In the genomic region with DNA sequence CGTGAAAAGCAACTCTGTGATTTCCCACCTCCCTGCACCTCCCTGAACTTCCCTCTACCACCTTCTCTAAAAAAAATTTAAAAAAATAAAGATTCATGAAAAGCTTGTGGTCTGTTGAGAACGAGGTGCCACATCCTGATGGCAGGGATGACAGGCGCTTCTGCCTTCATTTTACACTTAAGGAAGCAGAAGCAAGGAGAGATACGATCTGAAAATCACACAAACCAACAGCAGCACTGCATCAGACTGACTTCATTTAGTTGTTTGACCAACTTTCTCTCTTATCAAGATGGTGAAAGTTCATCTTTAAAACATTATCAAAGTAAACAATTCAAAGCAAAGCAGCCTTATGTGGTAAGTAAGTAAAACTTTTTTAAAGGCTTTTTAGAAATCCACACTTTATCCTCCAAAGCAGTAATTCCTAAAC, we compare ENCODE assay signal across 11 cellular contexts. TPM values are rescaled to one million over a fixed set of nuclear protein-coding genes. Genes with fewer than 3 reads are reported as not detected.
DNase-seq lines count a peak whose midpoint lies in the region; ATAC-seq and TF ChIP-seq lines count a peak whose summit lies in the region.
"Had no signal": no experiment of that assay in that cellular context is flagged by ENCODE, and none has a peak within 500 bp of the region (broad histone marks: within the 10 kb centered on the region; RNA-seq: fewer than 3 reads in every experiment).

No MANE protein-coding gene starts in this region.

- CTCF ChIA-PET in IMR-90 (lab: Yijun Ruan, JAX) (no interaction called here), PC-3 (lab: Charles Lee) (no interaction called here)
- CTCF ChIA-PET in activated CD8-positive, alpha-beta T cell treated with anti-CD3 and anti-CD28 coated beads, Interleukin-2, amount 10 ng/mL, durations not matched to agents 7 days and 5 days (lab: Charles Lee): interaction anchor here (0.5 to 1.2 kb wide), 3 partner anchors 12 to 236 kb away, joined by 3 to 4 read pairs (median 3); no protein-coding TSS in a partner anchor

- H3K79me2 ChIP-seq in DND-41 (ENCODE audit: insufficient read depth, low read length) (peaks cover 11% of the 10 kb centered on the region; the same call in 1 of the 2 replicates), PC-3 (ENCODE audit: low read length) (peaks cover 82% of the 10 kb centered on the region)

- no peak overlapping the region for H2BK120ac ChIP-seq in IMR-90 (ENCODE audit: low read depth, low read length)

- peak overlapping the region in 1 of 2 experiments; percentile 10; a peak in 1 of 4 replicates for H4K8ac ChIP-seq in IMR-90 (ENCODE audit: low read depth in 2 of 2, low read length in 2 of 2)

- in situ Hi-C loops in IMR-90 (cut with MboI; ENCODE audit: low sequenced_read_pairs): no loop called here

- peaks cover 13% of the 10 kb centered on the region for H3K9me1 ChIP-seq in IMR-90 (ENCODE audit: insufficient read depth, low read length)

- WGBS in IMR-90 (ENCODE audit: extremely low coverage in 2 of 2, insufficient read length in 1 of 2), 2 experiments: no CpG with 5 or more reads among the region's 4 CpGs
- WGBS in sigmoid colon, 2 donors: 8 to 18% methylated on average over 4 of the region's 4 CpGs

- no peak overlapping the region for H2BK20ac ChIP-seq in IMR-90 (ENCODE audit: low read depth, low read length)

- H3K27me3 ChIP-seq in DND-41 (ENCODE audit: insufficient read depth, low read length, poor library complexity) (no peaks in the 10 kb centered on the region), IMR-90 (ENCODE audit: control insufficient read depth, insufficient read depth, low read length) (no peaks in the 10 kb centered on the region), sigmoid colon (no peaks in the 10 kb centered on the region), PC-3 (ENCODE audit: low read length) (no peaks in the 10 kb centered on the region)
- H3K27me3 ChIP-seq: stomach had no signal

- H3K9me3 Mint-ChIP-seq in activated CD8-positive, alpha-beta T cell treated with anti-CD3 and anti-CD28 coated beads, Interleukin-2, amount 10 ng/mL, durations not matched to agents 7 days and 5 days (ENCODE audit: insufficient read depth): no peaks in the 10 kb centered on the region
- H3K9me3 Mint-ChIP-seq in naive B cell: peaks cover 0 to 17% (median 0%) of the 10 kb centered on the region in 7 donors

- H2AFZ ChIP-seq in DND-41 (ENCODE audit: low read depth, low read length) (no peak overlapping the region), IMR-90 (replicated peaks; ENCODE audit: low read length, poor library complexity) (no peak overlapping the region), PC-3 (ENCODE audit: low read length) (no peak overlapping the region)

- H3K9ac ChIP-seq in DND-41 (ENCODE audit: low read depth, low read length): no peak overlapping the region
- H3K9ac ChIP-seq in IMR-90 (ENCODE audit: low read depth, low read length): peak overlapping the region; percentile 5
- no peak overlapping the region for H3K9ac ChIP-seq in PC-3 (ENCODE audit: low read length)

- no peak overlapping the region for H4K5ac ChIP-seq in IMR-90 (ENCODE audit: low read depth, low read length)

- no peak overlapping the region for H4K91ac ChIP-seq in IMR-90 (ENCODE audit: insufficient read depth, low read depth, low read length)

- H3K27ac Mint-ChIP-seq in activated CD8-positive, alpha-beta T cell treated with anti-CD3 and anti-CD28 coated beads, Interleukin-2, amount 10 ng/mL, durations not matched to agents 7 days and 5 days: peak overlapping the region; percentile 58
- peak overlapping the region in 4 of 6 donors; percentile 31 to 72 (median 48) for H3K27ac Mint-ChIP-seq in naive B cell

- no peak overlapping the region for H3K56ac ChIP-seq in IMR-90 (ENCODE audit: extremely low read depth, insufficient read depth, low read length)

- no peaks in the 10 kb centered on the region for H3K9me2 ChIP-seq in PC-3 (replicated peaks; ENCODE audit: low read length)

- H3K4me1 ChIP-seq in DND-41 (ENCODE audit: insufficient read depth, low read length) (peaks cover 25% of the 10 kb centered on the region), IMR-90 (ENCODE audit: control insufficient read depth, insufficient read depth, low read length) (peaks cover 16% of the 10 kb centered on the region), sigmoid colon (peaks cover 0 to 22% (median 13%) of the 10 kb centered on the region in 4 donors), PC-3 (ENCODE audit: insufficient read depth, low read length) (peaks cover 8% of the 10 kb centered on the region; the same call in 1 of the 2 replicates)

- peak overlapping the region; percentile 29; the same call in 1 of the 2 replicates for H3K4ac ChIP-seq in IMR-90 (ENCODE audit: low read depth, low read length)

- no peak for TF ChIP-seq CTCF in DND-41 (IDR thresholded peaks at IDR 0.05; ENCODE audit: borderline replicate concordance, extremely low read depth, low read length, poor library complexity, severe bottlenecking)
- TF ChIP-seq CTCF in IMR-90 (conservative IDR thresholded peaks at IDR 0.05; ENCODE audit: low read depth, low read length): no peak
- no peak for TF ChIP-seq CTCF in sigmoid colon (IDR thresholded peaks at IDR 0.05)
- TF ChIP-seq CTCF in PC-3 (conservative IDR thresholded peaks at IDR 0.05; ENCODE audit: low read depth, low read length): no peak

- peak overlapping the region; percentile 55; the same call in 1 of the 2 replicates for H2AK5ac ChIP-seq in IMR-90 (ENCODE audit: low read depth, low read length)

- intact Hi-C loops in IMR-90 (cut with micrococcal nuclease): no loop called here
- intact Hi-C loops in sigmoid colon (cut with DNase I): no loop called here
- intact Hi-C loops in PC-3 (cut with micrococcal nuclease): no loop called here

- peaks cover 15% of the 10 kb centered on the region for H3K36me3 Mint-ChIP-seq in activated CD8-positive, alpha-beta T cell treated with anti-CD3 and anti-CD28 coated beads, Interleukin-2, amount 10 ng/mL, durations not matched to agents 7 days and 5 days (ENCODE audit: low read depth)
- H3K36me3 Mint-ChIP-seq in naive B cell: peaks cover 6 to 11% of the 10 kb centered on the region in 2 donors

- H2BK5ac ChIP-seq in IMR-90 (ENCODE audit: low read depth, low read length, poor library complexity, severe bottlenecking): peak overlapping the region; percentile 35

- H4K20me1 ChIP-seq in DND-41 (ENCODE audit: insufficient read depth, low read length) (peaks cover 16% of the 10 kb centered on the region; the same call in 1 of the 2 replicates), IMR-90 (ENCODE audit: insufficient read depth, low read length) (peaks cover 47% of the 10 kb centered on the region), PC-3 (ENCODE audit: low read length) (no peaks in the 10 kb centered on the region)

- BruUV-seq in IMR-90 (replicated peaks; lab: Mats Ljungman, UMichigan) (no TSS peak), PC-3 (replicated peaks; lab: Mats Ljungman, UMichigan) (no TSS peak)

- ATAC-seq in DND-41 (ENCODE audit: insufficient read depth, low read depth): peak; percentile 98
- peak; percentile 48 for ATAC-seq in IMR-90 (ENCODE audit: low read depth)
- ATAC-seq in activated CD8-positive, alpha-beta T cell treated with anti-CD3 and anti-CD28 coated beads, Interleukin-2, amount 10 ng/mL, durations not matched to agents 7 days and 5 days: peak; percentile 90
- ATAC-seq in naive B cell (ENCODE audit: low read depth in 2 of 2): peak in 1 of 2 donors; percentile 23
- no peak for ATAC-seq in HG02678 (IDR thresholded peaks at IDR 0.05; ENCODE audit: unreplicated experiment)
- ATAC-seq in PC-3: no peak

- H3F3A ChIP-seq in PC-3 (ENCODE audit: low read length, unreplicated experiment): no peaks in the 10 kb centered on the region

- peak overlapping the region; percentile 66 for H3K4me2 ChIP-seq in DND-41 (ENCODE audit: insufficient read depth, low read length)
- H3K4me2 ChIP-seq in IMR-90 (ENCODE audit: low read depth, low read length): peak overlapping the region; percentile 67
- H3K4me2 ChIP-seq in PC-3 (ENCODE audit: low read length): no peak overlapping the region

- H3K14ac ChIP-seq in IMR-90 (replicated peaks; ENCODE audit: low read depth, low read length): no peak overlapping the region; the same call in 1 of the 2 replicates

- POLR2A ChIA-PET in IMR-90 (lab: Charles Lee; ENCODE audit: unreplicated experiment): interaction anchor here (0.7 kb wide), 1 partner anchor 13 kb away, joined by 3 read pairs; no protein-coding TSS in a partner anchor
- POLR2A ChIA-PET in activated CD8-positive, alpha-beta T cell treated with anti-CD3 and anti-CD28 coated beads, Interleukin-2, amount 10 ng/mL, durations not matched to agents 7 days and 5 days (lab: Charles Lee): interaction anchor here (1.2 kb wide), 2 partner anchors 12 to 196 kb away, joined by 4 read pairs; no protein-coding TSS in a partner anchor
- POLR2A ChIA-PET in PC-3 (lab: Charles Lee; ENCODE audit: unreplicated experiment): no interaction called here

- H3K18ac ChIP-seq in IMR-90 (ENCODE audit: low read depth, low read length): 0 out of 2 replicates have a peak overlapping the region, but pooled peaks have one; percentile 68

- TF ChIP-seq EP300 in sigmoid colon (IDR thresholded peaks at IDR 0.05): no peak

- peak overlapping the region; percentile 38 for H3K4me3 Mint-ChIP-seq in activated CD8-positive, alpha-beta T cell treated with anti-CD3 and anti-CD28 coated beads, Interleukin-2, amount 10 ng/mL, durations not matched to agents 7 days and 5 days
- H3K4me3 Mint-ChIP-seq in naive B cell: peak overlapping the region in 3 of 8 donors; percentile 15 to 40 (median 25)

- no peak for TF ChIP-seq RAD21 in IMR-90 (IDR thresholded peaks at IDR 0.05; ENCODE audit: low read length)

- TF ChIP-seq POLR2A in IMR-90 (IDR thresholded peaks at IDR 0.05; ENCODE audit: low read depth, low read length) (no peak), sigmoid colon (IDR thresholded peaks at IDR 0.05) (no peak)

- H3K36me3 ChIP-seq in DND-41 (ENCODE audit: insufficient read depth, low read length) (no peaks in the 10 kb centered on the region), IMR-90 (ENCODE audit: control insufficient read depth, insufficient read depth, low read length) (no peaks in the 10 kb centered on the region), sigmoid colon (no peaks in the 10 kb centered on the region), PC-3 (ENCODE audit: low read depth, low read length) (peaks cover 5% of the 10 kb centered on the region)
- H3K36me3 ChIP-seq: stomach had no signal

- DNase-seq in DND-41 (peak; percentile 71), IMR-90 (peak; percentile 48), naive B cell (no peak), sigmoid colon (no peak), HCEC 1CT (no peak), PC-3 (no peak)
- DNase-seq in activated CD8-positive, alpha-beta T cell treated with anti-CD3 and anti-CD28 coated beads, Interleukin-2, amount 10 ng/mL, durations not matched to agents 7 days and 5 days: peak; percentile 57
- DNase-seq: DMS79 treated with DMSO at 0.1 percent for 48 hours, Right ventricle myocardium superior, stomach had no signal

- dilution Hi-C loops in IMR-90 (cut with HindIII; ENCODE audit: low sequenced_read_pairs, unreplicated experiment): no loop called here

- H3K27ac ChIP-seq in DND-41 (ENCODE audit: low read length) (peak overlapping the region; percentile 44; the same call in 1 of the 2 replicates), IMR-90 (ENCODE audit: insufficient read depth, low read length) (peak overlapping the region; percentile 58; the same call in 1 of the 2 replicates), sigmoid colon (no peak overlapping the region), PC-3 (ENCODE audit: low read length) (no peak overlapping the region)

- H3K79me1 ChIP-seq in IMR-90 (ENCODE audit: low read depth in 1 of 2, low read length in 2 of 2): peaks cover 13 to 74% of the 10 kb centered on the region in 2 experiments; a peak in 3 of 4 replicates

- H3K9me3 ChIP-seq in DND-41 (ENCODE audit: insufficient read depth, low read length, severe bottlenecking) (peaks cover 2% of the 10 kb centered on the region), IMR-90 (ENCODE audit: control insufficient read depth, insufficient read depth, low read length) (no peaks in the 10 kb centered on the region; the same call in none of the 2 replicates), sigmoid colon (no peaks in the 10 kb centered on the region), PC-3 (ENCODE audit: low read length) (no peaks in the 10 kb centered on the region)

- H3K4me1 Mint-ChIP-seq in activated CD8-positive, alpha-beta T cell treated with anti-CD3 and anti-CD28 coated beads, Interleukin-2, amount 10 ng/mL, durations not matched to agents 7 days and 5 days (ENCODE audit: low read depth): peaks cover 47% of the 10 kb centered on the region
- H3K4me1 Mint-ChIP-seq in naive B cell: peaks cover 13 to 58% (median 25%) of the 10 kb centered on the region in 3 donors

- peak overlapping the region; percentile 21; the same call in 1 of the 2 replicates for H3K23ac ChIP-seq in IMR-90 (ENCODE audit: low read depth, low read length)

- H3K4me3 ChIP-seq in DND-41 (ENCODE audit: low read depth in 1 of 2, low read length in 2 of 2) (peak overlapping the region in 1 of 2 experiments; percentile 45; a peak in 2 of 4 replicates), IMR-90 (ENCODE audit: insufficient read depth, low read depth, low read length) (no peak overlapping the region), sigmoid colon (no peak overlapping the region), PC-3 (ENCODE audit: low read length) (no peak overlapping the region)
- H3K4me3 ChIP-seq: stomach had no signal

- no peaks in the 10 kb centered on the region for H3K27me3 Mint-ChIP-seq in activated CD8-positive, alpha-beta T cell treated with anti-CD3 and anti-CD28 coated beads, Interleukin-2, amount 10 ng/mL, durations not matched to agents 7 days and 5 days (ENCODE audit: low read depth)
- H3K27me3 Mint-ChIP-seq in naive B cell: no peaks in the 10 kb centered on the region

- no peak overlapping the region for H2AK9ac ChIP-seq in IMR-90 (replicated peaks; ENCODE audit: low read depth, low read length, poor library complexity)

- no peak overlapping the region for H2BK15ac ChIP-seq in IMR-90 (ENCODE audit: low read depth, low read length)

RNA-seq across cellular contexts. Expression of gene WDFY1, which starts 15.5 kb away (rescaled TPM):
- total RNA-seq in IMR-90 (2012; rRNA removed): 93.6 and 115 TPM in 2 replicates
- polyA plus RNA-seq in IMR-90 (2012; rRNA removed): 29.5 and 35.6 TPM in 2 replicates
- polyA plus RNA-seq in IMR-90 (2012; cell fraction: cytosol; rRNA removed): 11.5 and 21.4 TPM in 2 replicates
- 77.1 and 110 TPM in 2 replicates for polyA plus RNA-seq in IMR-90 (2012; cell fraction: nucleus; rRNA removed; ENCODE audit: low replicate concordance)
- total RNA-seq in activated CD8-positive, alpha-beta T cell treated with anti-CD3 and anti-CD28 coated beads, Interleukin-2, amount 10 ng/mL, durations not matched to agents 7 days and 5 days: 10 to 100 TPM; 41.5 to 47.1 TPM
- 10 to 100 TPM; 12.6 to 39.2 (median 25.3) TPM for polyA plus RNA-seq in naive B cell (ENCODE audit: low read depth in 6 of 6)
- 10 to 100 TPM; 21.6 to 31.1 (median 23.5) TPM for total RNA-seq in sigmoid colon
- polyA plus RNA-seq in sigmoid colon: 10 to 100 TPM; 17.4 to 36.1 (median 32.0) TPM
- total RNA-seq in PC-3 (2014; rRNA removed): 44.9 and 47.7 TPM in 2 replicates

RNA-seq across cellular contexts. Expression of gene MRPL44, which starts 27.7 kb away (rescaled TPM):
- total RNA-seq in IMR-90 (2012; rRNA removed) (20.1 and 30.3 TPM in 2 replicates), sigmoid colon (10 to 100 TPM; 14.9 to 22.8 (median 20.4) TPM), PC-3 (2014; rRNA removed) (22.4 and 24.8 TPM in 2 replicates)
- polyA plus RNA-seq in IMR-90 (2012; rRNA removed) (13.9 and 18.6 TPM in 2 replicates), naive B cell (ENCODE audit: low read depth in 6 of 6) (10 to 100 TPM; 34.4 to 52.3 (median 38.6) TPM), sigmoid colon (10 to 100 TPM; 35.4 to 51.3 (median 38.2) TPM)
- 6.0 and 8.4 TPM in 2 replicates for polyA plus RNA-seq in IMR-90 (2012; cell fraction: cytosol; rRNA removed)
- polyA plus RNA-seq in IMR-90 (2012; cell fraction: nucleus; rRNA removed; ENCODE audit: low replicate concordance): 2.0 and 6.5 TPM in 2 replicates
- 10 to 100 TPM; 29.0 to 30.5 TPM for total RNA-seq in activated CD8-positive, alpha-beta T cell treated with anti-CD3 and anti-CD28 coated beads, Interleukin-2, amount 10 ng/mL, durations not matched to agents 7 days and 5 days

Comparison
In these comparisons a context has a peak if more than half of its experiments do, and no peak if none do; other contexts are left out.
1. ATAC-seq: peak in DND-41 (single experiment), IMR-90 (single experiment) and activated CD8-positive, alpha-beta T cell treated with anti-CD3 and anti-CD28 coated beads, Interleukin-2, amount 10 ng/mL, durations not matched to agents 7 days and 5 days (single experiment); none in HG02678 (single experiment) and PC-3 (single experiment).
2. DNase-seq: peak in DND-41 (single experiment), IMR-90 (single experiment) and activated CD8-positive, alpha-beta T cell treated with anti-CD3 and anti-CD28 coated beads, Interleukin-2, amount 10 ng/mL, durations not matched to agents 7 days and 5 days (single experiment); none in naive B cell (single experiment), sigmoid colon (single experiment), HCEC 1CT (single experiment) and PC-3 (single experiment).
3. H3K27ac ChIP-seq: peak in DND-41 (single experiment) and IMR-90 (single experiment); none in sigmoid colon (0 of 4) and PC-3 (single experiment).